Comparison of ENCODE assay signal across 18 cellular contexts in genomic region chr11:8069771-8070170, GRCh38. TPM values are rescaled to one million over a fixed set of nuclear protein-coding genes. Genes with fewer than 3 reads are reported as not detected.
DNase-seq lines count a peak whose midpoint lies in the region; ATAC-seq and TF ChIP-seq lines count a peak whose summit lies in the region.
"Had no signal": no experiment of that assay in that cellular context is flagged by ENCODE, and none has a peak within 500 bp of the region (broad histone marks: within the 10 kb centered on the region; RNA-seq: fewer than 3 reads in every experiment).

No MANE protein-coding gene starts in this region.

- peaks cover 42% of the 10 kb centered on the region for H3K4me1 Mint-ChIP-seq in nephron
- H3K4me1 Mint-ChIP-seq: activated CD4-positive, alpha-beta T cell treated with anti-CD3 and anti-CD28 coated beads, Interleukin-2, amount 10 ng/mL, durations not matched to agents 7 days and 5 days had no signal

- H3K9me3 ChIP-seq in right atrium auricular region (no peaks in the 10 kb centered on the region), vagina (no peaks in the 10 kb centered on the region)
- H3K9me3 ChIP-seq: gastrocnemius medialis, lower lobe of right lung, prostate gland, tibial nerve had no signal

- H3K4me3 ChIP-seq in right atrium auricular region (no peak overlapping the region), coronary artery (no peak overlapping the region), vagina (no peak overlapping the region)
- H3K4me3 ChIP-seq: gastrocnemius medialis, lower lobe of right lung, prostate gland, tibial nerve had no signal

- H3K4me1 ChIP-seq in right atrium auricular region = peaks cover 0 to 24% of the 10 kb centered on the region in 2 donors
- H3K4me1 ChIP-seq in vagina = peaks cover 28% of the 10 kb centered on the region
- H3K4me1 ChIP-seq: lower lobe of right lung, prostate gland had no signal

- H3K4me3 Mint-ChIP-seq in nephron = no peak overlapping the region
- H3K4me3 Mint-ChIP-seq: activated CD4-positive, alpha-beta T cell treated with anti-CD3 and anti-CD28 coated beads, Interleukin-2, amount 10 ng/mL, durations not matched to agents 7 days and 5 days; stimulated activated naive CD8-positive, alpha-beta T cell treated with anti-CD3 and anti-CD28 coated beads, Interleukin-15, Interleukin-2, amounts not matched to agents 100 ng/mL and 50 ng/mL, for 24 hours; WTC11 had no signal

- H3K36me3 Mint-ChIP-seq in nephron (ENCODE audit: low read depth) = no peaks in the 10 kb centered on the region
- H3K36me3 Mint-ChIP-seq: WTC11 had no signal

- H3K27me3 ChIP-seq in right atrium auricular region (no peaks in the 10 kb centered on the region), vagina (no peaks in the 10 kb centered on the region)
- H3K27me3 ChIP-seq: gastrocnemius medialis, tibial nerve had no signal

- DNase-seq in right atrium auricular region (ENCODE audit: low spot score) (no peak), left ventricle myocardium superior (no peak), coronary artery (ENCODE audit: low spot score) (peak; percentile 50), vagina (ENCODE audit: extremely low spot score in 2 of 2) (no peak), NCI-H146 treated with DMSO at 0.1 percent for 48 hours (lab: John Stamatoyannopoulos, UW; ENCODE audit: unreplicated experiment) (no peak)
- DNase-seq: activated CD4-positive, alpha-beta T cell treated with anti-CD3 and anti-CD28 coated beads, Interleukin-2, amount 10 ng/mL, durations not matched to agents 7 days and 5 days; activated naive CD4-positive, alpha-beta T cell treated with Interleukin-2 at 50 U/mL for 16 hours; gastrocnemius medialis; lower lobe of right lung; NCI-H1930; SHP77 treated with DMSO at 0.1 percent for 48 hours had no signal

- peak overlapping the region; percentile 61 to 77 for H3K27ac ChIP-seq in right atrium auricular region
- H3K27ac ChIP-seq in coronary artery = no peak overlapping the region
- H3K27ac ChIP-seq in vagina = peak overlapping the region; percentile 82
- H3K27ac ChIP-seq: lower lobe of right lung, prostate gland had no signal

- no peaks in the 10 kb centered on the region for H3K9me3 Mint-ChIP-seq in nephron
- H3K9me3 Mint-ChIP-seq: activated CD4-positive, alpha-beta T cell treated with anti-CD3 and anti-CD28 coated beads, Interleukin-2, amount 10 ng/mL, durations not matched to agents 7 days and 5 days; stimulated activated naive CD8-positive, alpha-beta T cell treated with anti-CD3 and anti-CD28 coated beads, Interleukin-15, Interleukin-2, amounts not matched to agents 100 ng/mL and 50 ng/mL, for 24 hours; WTC11 had no signal

- TF ChIP-seq CTCF in right atrium auricular region (IDR thresholded peaks at IDR 0.05) (no peak), coronary artery (IDR thresholded peaks at IDR 0.05) (no peak), nephron (IDR thresholded peaks at IDR 0.05; ENCODE audit: unreplicated experiment in 3 of 3) (no peak), vagina (IDR thresholded peaks at IDR 0.05) (no peak)

- no peak for ATAC-seq in left ventricle myocardium superior
- ATAC-seq in GM21360 (IDR thresholded peaks at IDR 0.05; ENCODE audit: unreplicated experiment) = no peak
- no peak for ATAC-seq in HG02642 (IDR thresholded peaks at IDR 0.05; ENCODE audit: poor library complexity, unreplicated experiment)
- ATAC-seq: lower lobe of right lung had no signal

- intact Hi-C loops in left ventricle myocardium superior (cut with micrococcal nuclease) = loop anchor here (5.0 kb wide), 1 partner anchor 37 kb away; no protein-coding TSS in a partner anchor
- intact Hi-C loops in vagina (cut with DNase I) = loop anchor here (5.0 kb wide), 1 partner anchor 37 kb away; no protein-coding TSS in a partner anchor

- no peaks in the 10 kb centered on the region for H3K36me3 ChIP-seq in right atrium auricular region
- H3K36me3 ChIP-seq in vagina = no peaks in the 10 kb centered on the region
- H3K36me3 ChIP-seq: gastrocnemius medialis, lower lobe of right lung, prostate gland, tibial nerve had no signal

- H3K27me3 Mint-ChIP-seq in nephron (ENCODE audit: low read depth) = peaks cover 48% of the 10 kb centered on the region

- H3K27ac Mint-ChIP-seq in nephron = peak overlapping the region; percentile 88 to 91 (median 89)
- H3K27ac Mint-ChIP-seq: activated CD4-positive, alpha-beta T cell treated with anti-CD3 and anti-CD28 coated beads, Interleukin-2, amount 10 ng/mL, durations not matched to agents 7 days and 5 days; stimulated activated naive CD8-positive, alpha-beta T cell treated with anti-CD3 and anti-CD28 coated beads, Interleukin-15, Interleukin-2, amounts not matched to agents 100 ng/mL and 50 ng/mL, for 24 hours; WTC11 had no signal

- TF ChIP-seq POLR2A in vagina (IDR thresholded peaks at IDR 0.05) = no peak

RNA-seq across cellular contexts. Expression of gene TUB, which starts 11.2 kb away (rescaled TPM):
- total RNA-seq in right atrium auricular region (10 to 100 TPM; 11.3 to 22.9 TPM), left ventricle myocardium superior (22.3 TPM), vagina (13.5 TPM)

Comparison
In these comparisons a context has a peak if more than half of its experiments do, and no peak if none do; other contexts are left out.
1. H3K27ac ChIP-seq: peak in right atrium auricular region (2 of 2) and vagina (single experiment); none in coronary artery (0 of 2).